20 cellular contexts compared by ENCODE assay signal in genomic region chr5:17022296-17022695, GRCh38.
DNase-seq lines count a peak whose midpoint lies in the region; ATAC-seq and TF ChIP-seq lines count a peak whose summit lies in the region.
"Had no signal": no experiment of that assay in that cellular context is flagged by ENCODE, and none has a peak within 500 bp of the region (broad histone marks: within the 10 kb centered on the region; RNA-seq: fewer than 3 reads in every experiment).

No MANE protein-coding gene starts in this region.

- ATAC-seq in Panc1 (no peak), GM18517 (IDR thresholded peaks at IDR 0.05; ENCODE audit: unreplicated experiment) (no peak)
- no peak for ATAC-seq in naive thymus-derived CD8-positive, alpha-beta T cell
- ATAC-seq: A549, GM23338, HCT116, HepG2, T-cell had no signal

- TF ChIP-seq CTCF in GM12865 (IDR thresholded peaks at IDR 0.05; ENCODE audit: insufficient read depth, low read depth, low read length, missing control alignments) = no peak
- no peak for TF ChIP-seq CTCF in Panc1 (IDR thresholded peaks at IDR 0.05)
- no peak for TF ChIP-seq CTCF in glutamatergic neuron (IDR thresholded peaks at IDR 0.05; ENCODE audit: partially characterized antibody, unreplicated experiment)

- H2AK5ac ChIP-seq in mesenchymal stem cell (ENCODE audit: low read length, severe bottlenecking) = no peak overlapping the region

- in situ Hi-C loops in Panc1 (cut with HindIII; ENCODE audit: low pct_unique_long_range_greater_than_20kb, low sequenced_read_pairs) = no loop called here

- H4K8ac ChIP-seq in mesenchymal stem cell (ENCODE audit: low read length) = no peak overlapping the region

- no peaks in the 10 kb centered on the region for H3K79me2 ChIP-seq in ACC112 (ENCODE audit: control insufficient read depth, insufficient read depth, low read length, unreplicated experiment)

- peak; percentile 11 for DNase-seq in GM12865 (ENCODE audit: low read depth)
- no peak for DNase-seq in Panc1 (ENCODE audit: low read depth, low spot score)
- DNase-seq in mesenchymal stem cell = peak; percentile 53
- DNase-seq in naive thymus-derived CD8-positive, alpha-beta T cell = no peak
- DNase-seq in glutamatergic neuron = no peak
- no peak for DNase-seq in SKM-1 treated with dmso at 0.1 percent for 144 hours (lab: John Stamatoyannopoulos, UW; ENCODE audit: unreplicated experiment)
- DNase-seq: COR-L47; MG63; NCI-H187; NCI-H69; NK-92 treated with Interleukin-12 subunit alpha and Interleukin-12 subunit beta, amount 100 ng/mL, for 24 hours; SJCRH30; T-cell had no signal

- peak overlapping the region in 1 of 2 experiments; percentile 93 for H2BK12ac ChIP-seq in mesenchymal stem cell (ENCODE audit: low read length in 2 of 2)

- H3K4me3 Mint-ChIP-seq in naive thymus-derived CD8-positive, alpha-beta T cell = no peak overlapping the region
- no peak overlapping the region for H3K4me3 Mint-ChIP-seq in glutamatergic neuron (ENCODE audit: unreplicated experiment)
- H3K4me3 Mint-ChIP-seq: GM23338, T-cell had no signal

- no peak overlapping the region for H3K9ac ChIP-seq in mesenchymal stem cell (ENCODE audit: low read length)

- CTCF ChIA-PET in Panc1 (lab: Charles Lee) = interaction anchor here (0.7 kb wide), 1 partner anchor 107 kb away, joined by 5 read pairs; no protein-coding TSS in a partner anchor

- 98% methylated on average over 2 of the region's 2 CpGs for WGBS in mesenchymal stem cell

- no peak overlapping the region for H3K14ac ChIP-seq in mesenchymal stem cell (ENCODE audit: low read length in 2 of 2)

- peaks cover 0 to 3% (median 1%) of the 10 kb centered on the region in 5 donors for H3K27me3 Mint-ChIP-seq in naive thymus-derived CD8-positive, alpha-beta T cell
- H3K27me3 Mint-ChIP-seq in glutamatergic neuron (ENCODE audit: unreplicated experiment) = no peaks in the 10 kb centered on the region
- H3K27me3 Mint-ChIP-seq: T-cell had no signal

- H2BK5ac ChIP-seq in mesenchymal stem cell (ENCODE audit: low read depth, low read length, poor library complexity, severe bottlenecking) = no peak overlapping the region

- H3K4me3 ChIP-seq in ACC112 (ENCODE audit: low read depth, low read length) (no peak overlapping the region), GM12865 (ENCODE audit: low read depth, low read length) (no peak overlapping the region), Panc1 (ENCODE audit: low read depth in 2 of 2, low read length in 2 of 2) (no peak overlapping the region), mesenchymal stem cell (ENCODE audit: insufficient read depth in 1 of 2, low read depth in 1 of 2, low read length in 2 of 2) (no peak overlapping the region)
- H3K4me3 ChIP-seq: A549, GM23338, MG63, SJCRH30 had no signal

- H3K36me3 ChIP-seq in ACC112 (ENCODE audit: insufficient read depth, low read length) (no peaks in the 10 kb centered on the region), Panc1 (ENCODE audit: control insufficient read depth, insufficient read depth, low read length) (no peaks in the 10 kb centered on the region), mesenchymal stem cell (ENCODE audit: control insufficient read depth in 1 of 2, insufficient read depth in 2 of 2, low read depth in 1 of 2, low read length in 2 of 2) (no peaks in the 10 kb centered on the region)
- H3K36me3 ChIP-seq: MG63, SJCRH30 had no signal

- peak overlapping the region; percentile 64 for H2BK120ac ChIP-seq in mesenchymal stem cell (ENCODE audit: low read depth, low read length)

- H3K9me3 ChIP-seq in Panc1 (ENCODE audit: control insufficient read depth, insufficient read depth, low read depth, low read length) = no peaks in the 10 kb centered on the region
- no peaks in the 10 kb centered on the region for H3K9me3 ChIP-seq in mesenchymal stem cell (ENCODE audit: control insufficient read depth, low read length)
- H3K9me3 ChIP-seq: A549, MG63, SJCRH30 had no signal

- H3K4me1 Mint-ChIP-seq in naive thymus-derived CD8-positive, alpha-beta T cell = no peaks in the 10 kb centered on the region
- peaks cover 10% of the 10 kb centered on the region for H3K4me1 Mint-ChIP-seq in glutamatergic neuron (ENCODE audit: low read depth, unreplicated experiment)
- H3K4me1 Mint-ChIP-seq: GM23338, T-cell had no signal

- H4K91ac ChIP-seq in mesenchymal stem cell (ENCODE audit: low read length) = no peak overlapping the region

- no TSS peak for BruUV-seq in Panc1 (replicated peaks; lab: Mats Ljungman, UMichigan)

- no peaks in the 10 kb centered on the region for H3K27me3 ChIP-seq in ACC112 (ENCODE audit: insufficient read depth, low read length)
- H3K27me3 ChIP-seq in Panc1 (ENCODE audit: control insufficient read depth, insufficient read depth, low read length) = no peaks in the 10 kb centered on the region
- no peaks in the 10 kb centered on the region for H3K27me3 ChIP-seq in mesenchymal stem cell (ENCODE audit: control insufficient read depth in 1 of 2, insufficient read depth in 1 of 2, low read length in 2 of 2)
- H3K27me3 ChIP-seq: MG63, SJCRH30 had no signal

- peaks cover 23% of the 10 kb centered on the region for H3K4me1 ChIP-seq in ACC112 (ENCODE audit: control insufficient read depth, insufficient read depth, low read length, unreplicated experiment)
- H3K4me1 ChIP-seq in Panc1 (ENCODE audit: control insufficient read depth, insufficient read depth, low read length) = peaks cover 17% of the 10 kb centered on the region; the same call in 1 of the 2 replicates
- peaks cover 3% of the 10 kb centered on the region for H3K4me1 ChIP-seq in mesenchymal stem cell (ENCODE audit: control insufficient read depth, insufficient read depth, low read depth, low read length)
- H3K4me1 ChIP-seq: SJCRH30 had no signal

- intact Hi-C loops in Panc1 (cut with micrococcal nuclease; ENCODE audit: unreplicated experiment) = no loop called here

- H3K23ac ChIP-seq in mesenchymal stem cell (ENCODE audit: low read length in 2 of 2) = no peak overlapping the region

- H3K27ac ChIP-seq in ACC112 (ENCODE audit: low read depth, low read length) (no peak overlapping the region), Panc1 (ENCODE audit: low read length) (0 out of 2 replicates have a peak overlapping the region, but pooled peaks have one; percentile 79), mesenchymal stem cell (ENCODE audit: low read length, poor library complexity, severe bottlenecking) (no peak overlapping the region)
- H3K27ac ChIP-seq: RWPE1, SJCRH30 had no signal

- no peak overlapping the region for H3K4me2 ChIP-seq in mesenchymal stem cell (ENCODE audit: low read length, poor library complexity, severe bottlenecking)
- H3K4me2 ChIP-seq: A549, GM23338 had no signal

- H2AFZ ChIP-seq in ACC112 (ENCODE audit: low read length, unreplicated experiment) (peak overlapping the region; percentile 83), mesenchymal stem cell (ENCODE audit: low read depth, low read length) (no peak overlapping the region)

- POLR2A ChIA-PET in Panc1 (lab: Charles Lee) = no interaction called here
- POLR2A ChIA-PET in naive thymus-derived CD8-positive, alpha-beta T cell (lab: Charles Lee) = no interaction called here

- H3K36me3 Mint-ChIP-seq in naive thymus-derived CD8-positive, alpha-beta T cell = no peaks in the 10 kb centered on the region
- no peaks in the 10 kb centered on the region for H3K36me3 Mint-ChIP-seq in glutamatergic neuron (ENCODE audit: unreplicated experiment)
- H3K36me3 Mint-ChIP-seq: T-cell had no signal

- no peak overlapping the region for H3K18ac ChIP-seq in mesenchymal stem cell (ENCODE audit: low read depth in 1 of 2, low read length in 2 of 2)

- H3K4ac ChIP-seq in mesenchymal stem cell (ENCODE audit: low read depth in 1 of 2, low read length in 2 of 2) = peak overlapping the region in 1 of 2 experiments; percentile 67

- peaks cover 0 to 2% (median 0%) of the 10 kb centered on the region in 9 donors for H3K9me3 Mint-ChIP-seq in naive thymus-derived CD8-positive, alpha-beta T cell
- no peaks in the 10 kb centered on the region for H3K9me3 Mint-ChIP-seq in glutamatergic neuron (ENCODE audit: unreplicated experiment)
- H3K9me3 Mint-ChIP-seq: GM23338, T-cell had no signal

- no peaks in the 10 kb centered on the region for H3K79me1 ChIP-seq in mesenchymal stem cell (replicated peaks; ENCODE audit: low read length, poor library complexity, severe bottlenecking)

- no peak overlapping the region for H3K27ac Mint-ChIP-seq in naive thymus-derived CD8-positive, alpha-beta T cell
- no peak overlapping the region for H3K27ac Mint-ChIP-seq in glutamatergic neuron (ENCODE audit: unreplicated experiment)
- H3K27ac Mint-ChIP-seq: GM23338, T-cell had no signal

- no peak overlapping the region for H2BK15ac ChIP-seq in mesenchymal stem cell (ENCODE audit: low read depth, poor library complexity, severe bottlenecking)

Comparison
In these comparisons a context has a peak if more than half of its experiments do, and no peak if none do; other contexts are left out.
1. DNase-seq: peak in GM12865 (single experiment) and mesenchymal stem cell (single experiment); none in Panc1 (single experiment), naive thymus-derived CD8-positive, alpha-beta T cell (0 of 10), glutamatergic neuron (single experiment) and SKM-1 treated with dmso at 0.1 percent for 144 hours (single experiment).